ENCODE assay signal across 26 cellular contexts in genomic region chr6:84453499-84453898, GRCh38.
A peak's percentile ranks its signal among the peaks of the same experiment; 100 is the strongest.
DNase-seq lines count a peak whose midpoint lies in the region; ATAC-seq, FAIRE-seq and TF ChIP-seq lines count a peak whose summit lies in the region.
"Had no signal": no experiment of that assay in that cellular context is flagged by ENCODE, and none has a peak within 500 bp of the region (broad histone marks: within the 10 kb centered on the region; RNA-seq: fewer than 3 reads in every experiment).

No MANE protein-coding gene starts in this region.

- peak; percentile 35 for FAIRE-seq in GM12878 (lab: Jason Lieb, UNC)
- no peak for FAIRE-seq in D721Med (lab: Jason Lieb, UNC)
- FAIRE-seq: GM18507, HepG2 had no signal

- POLR2A ChIA-PET in GM12878 (lab: Charles Lee), result no interaction called here

- RAD21 ChIA-PET in GM12878 (lab: Charles Lee; ENCODE audit: unreplicated experiment), result interaction anchor here (1.1 kb wide), 1 partner anchor 8 kb away, joined by 3 read pairs; no protein-coding TSS in a partner anchor

- intact Hi-C loops in GM12878 (cut with micrococcal nuclease; ENCODE audit: unreplicated experiment), result no loop called here

- H3K27me3 ChIP-seq in MG63, result no peaks in the 10 kb centered on the region
- H3K27me3 ChIP-seq in GM12878 (replicated peaks in 1 of 2; ENCODE audit: control insufficient read depth in 2 of 2, insufficient read depth in 2 of 2, low read length in 1 of 2), result no peaks in the 10 kb centered on the region
- H3K27me3 ChIP-seq: SJSA1 had no signal

- H2AFZ ChIP-seq in GM12878 (ENCODE audit: control insufficient read depth, low read depth, low read length), result no peak overlapping the region
- H2AFZ ChIP-seq: PC-9 had no signal

- no peak overlapping the region for H3K27ac ChIP-seq in GM12878 (ENCODE audit: control insufficient read depth, insufficient read depth)
- H3K27ac ChIP-seq: PC-9, SJSA1 had no signal

- no peaks in the 10 kb centered on the region for H4K20me1 ChIP-seq in GM12878 (ENCODE audit: control insufficient read depth, insufficient read depth)

- TF ChIP-seq CTCF in GM12878 (IDR thresholded peaks at IDR 0.05 in 2 of 3, conservative IDR thresholded peaks at IDR 0.05 in 1 of 3; ENCODE audit: control insufficient read depth in 2 of 3, extremely low read depth in 1 of 3, insufficient read depth in 1 of 3, low read depth in 3 of 3, low read length in 3 of 3) (no peak), D721Med (IDR thresholded peaks at IDR 0.05; ENCODE audit: insufficient read depth, missing control alignments) (no peak)

- no peaks in the 10 kb centered on the region for H3K4me1 ChIP-seq in GM12878 (ENCODE audit: control insufficient read depth, insufficient read depth, low read length)
- H3K4me1 ChIP-seq: SJSA1 had no signal

- TF ChIP-seq EP300 in GM12878 (IDR thresholded peaks at IDR 0.05; ENCODE audit: borderline replicate concordance in 1 of 2, control insufficient read depth in 1 of 2, low read depth in 2 of 2, low read length in 2 of 2), result no peak

- no TSS peak for BruUV-seq in GM12878 (replicated peaks; lab: Mats Ljungman, UMichigan)

- H3K9ac ChIP-seq in GM12878 (ENCODE audit: control insufficient read depth, insufficient read depth, low read length), result no peak overlapping the region

- SMC1A ChIA-PET in GM12878 (lab: Charles Lee; ENCODE audit: uncharacterized antibody, unreplicated experiment), result interaction anchor here (0.8 to 3.2 kb wide), 3 partner anchors 10 to 118 kb away, joined by 3 to 12 read pairs (median 4); no protein-coding TSS in a partner anchor

- ATAC-seq in GM12878, result no peak
- ATAC-seq in HG03521 (IDR thresholded peaks at IDR 0.05; ENCODE audit: unreplicated experiment), result no peak
- ATAC-seq: HepG2 had no signal

- CTCF ChIA-PET in GM12878 (lab: Yijun Ruan, JAX), result interaction anchor here (0.9 to 1.8 kb wide), 3 partner anchors 20 to 169 kb away, joined by 3 to 5 read pairs (median 3); no protein-coding TSS in a partner anchor

- H3K4me2 ChIP-seq in GM12878 (ENCODE audit: control insufficient read depth, insufficient read depth), result no peak overlapping the region
- H3K4me2 ChIP-seq: PC-9 had no signal

- H3K9me3 ChIP-seq in MG63, result 0 out of 2 replicates have a peak, but pooled peaks cover 2% of the 10 kb centered on the region
- no peaks in the 10 kb centered on the region for H3K9me3 ChIP-seq in GM12878 (replicated peaks; ENCODE audit: control insufficient read depth, insufficient read depth, low read length)
- H3K9me3 ChIP-seq: SJSA1 had no signal

- in situ Hi-C loops in GM12878 (cut with MboI), result no loop called here

- no peaks in the 10 kb centered on the region for H3K79me2 ChIP-seq in GM12878 (ENCODE audit: control insufficient read depth, insufficient read depth, low read length)

- H3K4me3 ChIP-seq in MG63 (no peak overlapping the region), GM12878 (no peak overlapping the region)
- H3K4me3 ChIP-seq: PC-9, SJSA1 had no signal

- peak; percentile 5 for DNase-seq in GM03348 (ENCODE audit: low spot score)
- peak; percentile 3 for DNase-seq in MG63
- no peak for DNase-seq in GM12878 (ENCODE audit: low read depth, low spot score)
- no peak for DNase-seq in D721Med (ENCODE audit: insufficient read length, low spot score)
- DNase-seq in stimulated activated CD4-positive, alpha-beta T cell treated with anti-CD3 and anti-CD28 coated beads, Interleukin-15, amount 100 ng/mL, for 24 hours, result no peak
- DNase-seq in NCI-H2171 (lab: John Stamatoyannopoulos, UW), result no peak
- DNase-seq: CD4-positive, CD25-positive, alpha-beta regulatory T cell; GF-D8; H7; HFFc6; Karpas-422; NCI-H1105; NCI-H1436 treated with DMSO at 0.1 percent for 48 hours; NCI-H1930; NCI-H2107; NCI-H446; NCI-H524 treated with DMSO at 0.1 percent for 48 hours; NCI-H774; PC-9; Right ventricle myocardium superior; RPMI8226; T-helper 1 cell had no signal

- H3K36me3 ChIP-seq in MG63, result no peaks in the 10 kb centered on the region
- H3K36me3 ChIP-seq in GM12878 (ENCODE audit: control insufficient read depth in 2 of 2, insufficient read depth in 2 of 2, low read length in 1 of 2), result no peaks in the 10 kb centered on the region; a peak in 1 of 4 replicates
- H3K36me3 ChIP-seq: SJSA1 had no signal

- TF ChIP-seq POLR2A in GM12878 (IDR thresholded peaks at IDR 0.05; ENCODE audit: low read depth, low read length), result no peak

- TF ChIP-seq RAD21 in GM12878 (IDR thresholded peaks at IDR 0.05; ENCODE audit: insufficient read depth, low read depth, low read length), result no peak

TF ChIP-seq in GM12878, 131 proteins besides CTCF, POLR2A, EP300 and RAD21 (continues in another document):
- TF ChIP-seq CHD2 (IDR thresholded peaks at IDR 0.05; ENCODE audit: borderline replicate concordance, low read depth, low read length) (no peak), CREM (IDR thresholded peaks at IDR 0.05; ENCODE audit: low read depth) (no peak), SREBF2 (IDR thresholded peaks at IDR 0.05; ENCODE audit: low read length) (no peak), SMC3 (IDR thresholded peaks at IDR 0.05; ENCODE audit: borderline replicate concordance, low read length) (no peak), NR2F1 (conservative IDR thresholded peaks at IDR 0.05) (no peak), BMI1 (IDR thresholded peaks at IDR 0.05; ENCODE audit: borderline replicate concordance) (no peak), SMAD5 (IDR thresholded peaks at IDR 0.05; ENCODE audit: low read depth) (no peak), ZBTB40 (IDR thresholded peaks at IDR 0.05; ENCODE audit: borderline replicate concordance) (no peak)
- TF ChIP-seq, protein P1, sequence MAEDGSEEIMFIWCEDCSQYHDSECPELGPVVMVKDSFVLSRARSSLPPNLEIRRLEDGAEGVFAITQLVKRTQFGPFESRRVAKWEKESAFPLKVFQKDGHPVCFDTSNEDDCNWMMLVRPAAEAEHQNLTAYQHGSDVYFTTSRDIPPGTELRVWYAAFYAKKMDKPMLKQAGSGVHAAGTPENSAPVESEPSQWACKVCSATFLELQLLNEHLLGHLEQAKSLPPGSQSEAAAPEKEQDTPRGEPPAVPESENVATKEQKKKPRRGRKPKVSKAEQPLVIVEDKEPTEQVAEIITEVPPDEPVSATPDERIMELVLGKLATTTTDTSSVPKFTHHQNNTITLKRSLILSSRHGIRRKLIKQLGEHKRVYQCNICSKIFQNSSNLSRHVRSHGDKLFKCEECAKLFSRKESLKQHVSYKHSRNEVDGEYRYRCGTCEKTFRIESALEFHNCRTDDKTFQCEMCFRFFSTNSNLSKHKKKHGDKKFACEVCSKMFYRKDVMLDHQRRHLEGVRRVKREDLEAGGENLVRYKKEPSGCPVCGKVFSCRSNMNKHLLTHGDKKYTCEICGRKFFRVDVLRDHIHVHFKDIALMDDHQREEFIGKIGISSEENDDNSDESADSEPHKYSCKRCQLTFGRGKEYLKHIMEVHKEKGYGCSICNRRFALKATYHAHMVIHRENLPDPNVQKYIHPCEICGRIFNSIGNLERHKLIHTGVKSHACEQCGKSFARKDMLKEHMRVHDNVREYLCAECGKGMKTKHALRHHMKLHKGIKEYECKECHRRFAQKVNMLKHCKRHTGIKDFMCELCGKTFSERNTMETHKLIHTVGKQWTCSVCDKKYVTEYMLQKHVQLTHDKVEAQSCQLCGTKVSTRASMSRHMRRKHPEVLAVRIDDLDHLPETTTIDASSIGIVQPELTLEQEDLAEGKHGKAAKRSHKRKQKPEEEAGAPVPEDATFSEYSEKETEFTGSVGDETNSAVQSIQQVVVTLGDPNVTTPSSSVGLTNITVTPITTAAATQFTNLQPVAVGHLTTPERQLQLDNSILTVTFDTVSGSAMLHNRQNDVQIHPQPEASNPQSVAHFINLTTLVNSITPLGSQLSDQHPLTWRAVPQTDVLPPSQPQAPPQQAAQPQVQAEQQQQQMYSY (CRISPR knock-in tag; IDR thresholded peaks at IDR 0.05), result no peak

Comparison
In these comparisons a context has a peak if more than half of its experiments do, and no peak if none do; other contexts are left out.
1. DNase-seq: peak in GM03348 (single experiment) and MG63 (single experiment); none in GM12878 (single experiment), D721Med (single experiment), stimulated activated CD4-positive, alpha-beta T cell treated with anti-CD3 and anti-CD28 coated beads, Interleukin-15, amount 100 ng/mL, for 24 hours (single experiment) and NCI-H2171 (single experiment).